15 cellular contexts compared by ENCODE assay signal in the genomic region with DNA sequence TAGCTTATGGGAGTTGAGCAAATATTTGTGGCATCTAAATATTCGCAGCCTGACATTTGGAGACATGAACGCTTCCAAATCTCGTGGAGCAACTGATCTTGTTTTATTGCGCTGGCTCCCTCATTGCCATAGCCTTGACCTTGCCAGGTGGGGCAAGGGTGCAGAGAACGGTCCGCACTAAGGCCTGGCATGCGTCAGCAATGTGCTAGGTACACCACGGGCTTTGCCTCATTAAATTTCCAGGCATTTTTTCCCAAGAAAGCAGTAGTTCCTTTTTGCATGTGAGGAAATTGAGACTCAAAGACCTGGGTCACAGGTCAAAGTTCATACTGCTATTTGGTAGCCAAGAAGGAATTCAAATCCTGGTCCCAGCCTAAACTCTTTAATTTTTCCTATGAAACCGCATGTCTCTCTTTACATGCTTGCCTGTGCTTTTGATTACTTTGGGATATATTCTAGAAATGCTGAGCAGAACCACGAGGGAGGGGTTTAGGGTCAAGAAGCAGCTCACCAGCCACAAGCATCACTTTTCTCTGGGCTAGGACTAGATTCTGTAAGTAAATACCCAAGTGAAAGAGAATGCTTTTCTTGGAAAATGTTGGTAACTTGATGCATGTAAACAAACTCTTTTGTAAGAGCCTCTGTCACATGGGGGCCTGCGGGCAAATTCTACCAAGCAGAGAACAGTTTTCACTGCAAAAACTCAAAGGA.
A peak's percentile ranks its signal among the peaks of the same experiment; 100 is the strongest.
DNase-seq lines count a peak whose midpoint lies in the region; ATAC-seq and TF ChIP-seq lines count a peak whose summit lies in the region.
"Had no signal": no experiment of that assay in that cellular context is flagged by ENCODE, and none has a peak within 500 bp of the region (broad histone marks: within the 10 kb centered on the region; RNA-seq: fewer than 3 reads in every experiment).

No MANE protein-coding gene starts in this region.

- peaks cover 4% of the 10 kb centered on the region; the same call in 2 of the 3 replicates for H3K9me3 Mint-ChIP-seq in GM23338
- H3K9me3 Mint-ChIP-seq in activated CD4-positive, alpha-beta T cell treated with anti-CD3 and anti-CD28 coated beads for 36 hours (ENCODE audit: low read depth) = peaks cover 2% of the 10 kb centered on the region
- H3K9me3 Mint-ChIP-seq: CD4-positive, alpha-beta T cell; H9 had no signal

- CTCF ChIA-PET in activated CD4-positive, alpha-beta T cell treated with anti-CD3 and anti-CD28 coated beads for 36 hours (lab: Charles Lee) = no interaction called here

- H3F3A ChIP-seq in GM23338 (replicated peaks; ENCODE audit: low read depth) = no peaks in the 10 kb centered on the region

- H3K27me3 Mint-ChIP-seq in GM23338 (ENCODE audit: insufficient read depth, low read depth, poor library complexity) = peaks cover 4% of the 10 kb centered on the region
- H3K27me3 Mint-ChIP-seq in activated CD4-positive, alpha-beta T cell treated with anti-CD3 and anti-CD28 coated beads for 36 hours = no peaks in the 10 kb centered on the region
- H3K27me3 Mint-ChIP-seq: CD4-positive, alpha-beta T cell had no signal

- no peaks in the 10 kb centered on the region for H3K27me3 ChIP-seq in GM23338 (ENCODE audit: insufficient read depth)

- no peak overlapping the region for H3K4me3 Mint-ChIP-seq in GM23338
- H3K4me3 Mint-ChIP-seq in activated CD4-positive, alpha-beta T cell treated with anti-CD3 and anti-CD28 coated beads for 36 hours = no peak overlapping the region
- H3K4me3 Mint-ChIP-seq: CD4-positive, alpha-beta T cell; H9 had no signal

- ATAC-seq in GM23338 (no peak), sciatic nerve (peak; percentile 62)
- ATAC-seq in activated CD4-positive, alpha-beta T cell treated with anti-CD3 and anti-CD28 coated beads for 36 hours = no peak
- ATAC-seq: A549 had no signal

- H3K9me2 ChIP-seq in GM23338 (ENCODE audit: insufficient read depth) = peaks cover 9% of the 10 kb centered on the region

- intact Hi-C loops in sciatic nerve (cut with DNase I) = no loop called here
- intact Hi-C loops in activated CD4-positive, alpha-beta T cell treated with anti-CD3 and anti-CD28 coated beads for 36 hours (cut with DNase I, micrococcal nuclease) = no loop called here

- no peaks in the 10 kb centered on the region for H4K20me1 ChIP-seq in GM23338 (replicated peaks; ENCODE audit: insufficient read depth)

- H3K4me1 ChIP-seq in GM23338 (ENCODE audit: insufficient read depth) = peaks cover 11% of the 10 kb centered on the region
- H3K4me1 ChIP-seq: A549 had no signal

- H3K36me3 Mint-ChIP-seq in GM23338 (ENCODE audit: low read depth) = peaks cover 3% of the 10 kb centered on the region
- H3K36me3 Mint-ChIP-seq in activated CD4-positive, alpha-beta T cell treated with anti-CD3 and anti-CD28 coated beads for 36 hours (ENCODE audit: low read depth) = no peaks in the 10 kb centered on the region

- H3K27ac ChIP-seq in GM23338 (ENCODE audit: low read depth) = no peak overlapping the region
- H3K27ac ChIP-seq: A549, GM23248 had no signal

- no peak overlapping the region for H3K4me3 ChIP-seq in GM23338
- H3K4me3 ChIP-seq: A549, GM23248 had no signal

- peaks cover 13% of the 10 kb centered on the region for H3K4me1 Mint-ChIP-seq in GM23338
- peaks cover 10% of the 10 kb centered on the region for H3K4me1 Mint-ChIP-seq in activated CD4-positive, alpha-beta T cell treated with anti-CD3 and anti-CD28 coated beads for 36 hours

- H3K79me2 ChIP-seq in GM23338 (replicated peaks; ENCODE audit: insufficient read depth) = no peaks in the 10 kb centered on the region

- H3K4me2 ChIP-seq in GM23338 = no peak overlapping the region
- H3K4me2 ChIP-seq: A549 had no signal

- DNase-seq in GM23338 (ENCODE audit: low spot score) = no peak
- peak; percentile 79 for DNase-seq in fibroblast of peridontal ligament (ENCODE audit: extremely low read depth)
- no peak for DNase-seq in sciatic nerve (ENCODE audit: low spot score)
- DNase-seq in amniotic stem cell (lab: John Stamatoyannopoulos, UW) = no peak
- DNase-seq in amygdala (lab: John Stamatoyannopoulos, UW) = no peak
- no peak for DNase-seq in occipital lobe (lab: John Stamatoyannopoulos, UW)
- no peak for DNase-seq in activated CD4-positive, alpha-beta T cell treated with anti-CD3 and anti-CD28 coated beads for 36 hours
- DNase-seq: C1 segment of cervical spinal cord; Calu3; CD4-positive, alpha-beta T cell; DMS 273 treated with DMSO at 0.1 percent for 48 hours; DMS79; H9 had no signal

- POLR2A ChIA-PET in activated CD4-positive, alpha-beta T cell treated with anti-CD3 and anti-CD28 coated beads for 36 hours (lab: Charles Lee) = no interaction called here

- no peaks in the 10 kb centered on the region; the same call in 1 of the 2 replicates for H3K36me3 ChIP-seq in GM23338 (ENCODE audit: insufficient read depth)

- no peak overlapping the region for H3K27ac Mint-ChIP-seq in GM23338
- no peak overlapping the region for H3K27ac Mint-ChIP-seq in activated CD4-positive, alpha-beta T cell treated with anti-CD3 and anti-CD28 coated beads for 36 hours
- H3K27ac Mint-ChIP-seq: CD4-positive, alpha-beta T cell had no signal

- peak overlapping the region; percentile 66; the same call in 1 of the 2 replicates for H2AFZ ChIP-seq in GM23338
- H2AFZ ChIP-seq: GM23248 had no signal

- no peak for TF ChIP-seq CTCF in GM23338 (conservative IDR thresholded peaks at IDR 0.05; ENCODE audit: low read depth in 2 of 2)

TF ChIP-seq in GM23338, 12 proteins besides CTCF, POLR2A, EP300 and RAD21 (continues in another document):
- TF ChIP-seq, protein P1, sequence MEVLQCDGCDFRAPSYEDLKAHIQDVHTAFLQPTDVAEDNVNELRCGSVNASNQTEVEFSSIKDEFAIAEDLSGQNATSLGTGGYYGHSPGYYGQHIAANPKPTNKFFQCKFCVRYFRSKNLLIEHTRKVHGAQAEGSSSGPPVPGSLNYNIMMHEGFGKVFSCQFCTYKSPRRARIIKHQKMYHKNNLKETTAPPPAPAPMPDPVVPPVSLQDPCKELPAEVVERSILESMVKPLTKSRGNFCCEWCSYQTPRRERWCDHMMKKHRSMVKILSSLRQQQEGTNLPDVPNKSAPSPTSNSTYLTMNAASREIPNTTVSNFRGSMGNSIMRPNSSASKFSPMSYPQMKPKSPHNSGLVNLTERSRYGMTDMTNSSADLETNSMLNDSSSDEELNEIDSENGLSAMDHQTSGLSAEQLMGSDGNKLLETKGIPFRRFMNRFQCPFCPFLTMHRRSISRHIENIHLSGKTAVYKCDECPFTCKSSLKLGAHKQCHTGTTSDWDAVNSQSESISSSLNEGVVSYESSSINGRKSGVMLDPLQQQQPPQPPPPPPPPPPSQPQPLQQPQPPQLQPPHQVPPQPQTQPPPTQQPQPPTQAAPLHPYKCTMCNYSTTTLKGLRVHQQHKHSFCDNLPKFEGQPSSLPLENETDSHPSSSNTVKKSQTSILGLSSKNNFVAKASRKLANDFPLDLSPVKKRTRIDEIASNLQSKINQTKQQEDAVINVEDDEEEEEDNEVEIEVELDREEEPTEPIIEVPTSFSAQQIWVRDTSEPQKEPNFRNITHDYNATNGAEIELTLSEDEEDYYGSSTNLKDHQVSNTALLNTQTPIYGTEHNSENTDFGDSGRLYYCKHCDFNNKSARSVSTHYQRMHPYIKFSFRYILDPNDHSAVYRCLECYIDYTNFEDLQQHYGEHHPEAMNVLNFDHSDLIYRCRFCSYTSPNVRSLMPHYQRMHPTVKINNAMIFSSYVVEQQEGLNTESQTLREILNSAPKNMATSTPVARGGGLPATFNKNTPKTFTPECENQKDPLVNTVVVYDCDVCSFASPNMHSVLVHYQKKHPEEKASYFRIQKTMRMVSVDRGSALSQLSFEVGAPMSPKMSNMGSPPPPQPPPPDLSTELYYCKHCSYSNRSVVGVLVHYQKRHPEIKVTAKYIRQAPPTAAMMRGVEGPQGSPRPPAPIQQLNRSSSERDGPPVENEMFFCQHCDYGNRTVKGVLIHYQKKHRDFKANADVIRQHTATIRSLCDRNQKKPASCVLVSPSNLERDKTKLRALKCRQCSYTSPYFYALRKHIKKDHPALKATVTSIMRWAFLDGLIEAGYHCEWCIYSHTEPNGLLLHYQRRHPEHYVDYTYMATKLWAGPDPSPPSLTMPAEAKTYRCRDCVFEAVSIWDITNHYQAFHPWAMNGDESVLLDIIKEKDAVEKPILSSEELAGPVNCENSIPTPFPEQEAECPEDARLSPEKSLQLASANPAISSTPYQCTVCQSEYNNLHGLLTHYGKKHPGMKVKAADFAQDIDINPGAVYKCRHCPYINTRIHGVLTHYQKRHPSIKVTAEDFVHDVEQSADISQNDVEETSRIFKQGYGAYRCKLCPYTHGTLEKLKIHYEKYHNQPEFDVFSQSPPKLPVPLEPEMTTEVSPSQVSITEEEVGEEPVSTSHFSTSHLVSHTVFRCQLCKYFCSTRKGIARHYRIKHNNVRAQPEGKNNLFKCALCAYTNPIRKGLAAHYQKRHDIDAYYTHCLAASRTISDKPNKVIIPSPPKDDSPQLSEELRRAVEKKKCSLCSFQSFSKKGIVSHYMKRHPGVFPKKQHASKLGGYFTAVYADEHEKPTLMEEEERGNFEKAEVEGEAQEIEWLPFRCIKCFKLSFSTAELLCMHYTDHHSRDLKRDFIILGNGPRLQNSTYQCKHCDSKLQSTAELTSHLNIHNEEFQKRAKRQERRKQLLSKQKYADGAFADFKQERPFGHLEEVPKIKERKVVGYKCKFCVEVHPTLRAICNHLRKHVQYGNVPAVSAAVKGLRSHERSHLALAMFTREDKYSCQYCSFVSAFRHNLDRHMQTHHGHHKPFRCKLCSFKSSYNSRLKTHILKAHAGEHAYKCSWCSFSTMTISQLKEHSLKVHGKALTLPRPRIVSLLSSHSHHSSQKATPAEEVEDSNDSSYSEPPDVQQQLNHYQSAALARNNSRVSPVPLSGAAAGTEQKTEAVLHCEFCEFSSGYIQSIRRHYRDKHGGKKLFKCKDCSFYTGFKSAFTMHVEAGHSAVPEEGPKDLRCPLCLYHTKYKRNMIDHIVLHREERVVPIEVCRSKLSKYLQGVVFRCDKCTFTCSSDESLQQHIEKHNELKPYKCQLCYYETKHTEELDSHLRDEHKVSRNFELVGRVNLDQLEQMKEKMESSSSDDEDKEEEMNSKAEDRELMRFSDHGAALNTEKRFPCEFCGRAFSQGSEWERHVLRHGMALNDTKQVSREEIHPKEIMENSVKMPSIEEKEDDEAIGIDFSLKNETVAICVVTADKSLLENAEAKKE (CRISPR knock-in tag; IDR thresholded peaks at IDR 0.05) = no peak
- TF ChIP-seq, protein P2, sequence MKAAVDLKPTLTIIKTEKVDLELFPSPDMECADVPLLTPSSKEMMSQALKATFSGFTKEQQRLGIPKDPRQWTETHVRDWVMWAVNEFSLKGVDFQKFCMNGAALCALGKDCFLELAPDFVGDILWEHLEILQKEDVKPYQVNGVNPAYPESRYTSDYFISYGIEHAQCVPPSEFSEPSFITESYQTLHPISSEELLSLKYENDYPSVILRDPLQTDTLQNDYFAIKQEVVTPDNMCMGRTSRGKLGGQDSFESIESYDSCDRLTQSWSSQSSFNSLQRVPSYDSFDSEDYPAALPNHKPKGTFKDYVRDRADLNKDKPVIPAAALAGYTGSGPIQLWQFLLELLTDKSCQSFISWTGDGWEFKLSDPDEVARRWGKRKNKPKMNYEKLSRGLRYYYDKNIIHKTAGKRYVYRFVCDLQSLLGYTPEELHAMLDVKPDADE (IDR thresholded peaks at IDR 0.05) = no peak
- TF ChIP-seq JUNB (IDR thresholded peaks at IDR 0.05; ENCODE audit: unreplicated experiment) (no peak), NANOG (IDR thresholded peaks at IDR 0.05; ENCODE audit: borderline replicate concordance) (no peak)
